21 cellular contexts compared by ENCODE assay signal in genomic region chr17:35050170-35050569, GRCh38. TPM values are rescaled to one million over a fixed set of nuclear protein-coding genes. Genes with fewer than 3 reads are reported as not detected.
DNase-seq lines count a peak whose midpoint lies in the region; ATAC-seq and TF ChIP-seq lines count a peak whose summit lies in the region.
"Had no signal": no experiment of that assay in that cellular context is flagged by ENCODE, and none has a peak within 500 bp of the region (broad histone marks: within the 10 kb centered on the region; RNA-seq: fewer than 3 reads in every experiment).

No MANE protein-coding gene starts in this region.

- H3K9ac ChIP-seq in neural progenitor cell: no peak overlapping the region

- H4K20me1 ChIP-seq in neural progenitor cell (ENCODE audit: low read depth): no peaks in the 10 kb centered on the region

- H3K27ac ChIP-seq in upper lobe of left lung (peak overlapping the region in 3 of 4 donors; percentile 55 to 74 (median 64)), neural progenitor cell (no peak overlapping the region)

- DNase-seq in activated naive CD8-positive, alpha-beta T cell treated with anti-CD3 and anti-CD28 coated beads, Interleukin-2, amount 50 U/mL, for 24 hours: no peak
- no peak for DNase-seq in activated T-helper 1 cell treated with anti-CD3 and anti-CD28 coated beads, Interleukin-12 subunit alpha, Interleukin-12 subunit beta, Interleukin-2, Interleukin-4 antibody, amounts not matched to agents 30 ng/mL and 10 ng/mL and 1 ng/mL, durations not matched to agents 14 hours and 24 hours and 36 hours (ENCODE audit: low spot score)
- DNase-seq in naive B cell (no peak), upper lobe of left lung (no peak), neural progenitor cell (ENCODE audit: low spot score) (no peak), KG1 (lab: John Stamatoyannopoulos, UW) (no peak)
- DNase-seq: activated naive CD4-positive, alpha-beta T cell treated with anti-CD3 and anti-CD28 coated beads for 36 hours; Caco-2; cortex of kidney; GOT3; midbrain; MM.1S; NCI-H187 treated with DMSO at 0.1 percent for 48 hours; NCI-H446 treated with DMSO at 0.1 percent for 48 hours; SW 1271; uterus had no signal

- no peak for TF ChIP-seq POLR2A in upper lobe of left lung (IDR thresholded peaks at IDR 0.05)

- H3K4me1 Mint-ChIP-seq in activated naive CD8-positive, alpha-beta T cell (ENCODE audit: low read depth): peaks cover 78% of the 10 kb centered on the region
- H3K4me1 Mint-ChIP-seq in activated naive CD8-positive, alpha-beta T cell treated with anti-CD3 and anti-CD28 coated beads, Interleukin-2, amount 50 U/mL, for 24 hours: peaks cover 80% of the 10 kb centered on the region
- peaks cover 70% of the 10 kb centered on the region for H3K4me1 Mint-ChIP-seq in activated T-helper 1 cell treated with anti-CD3 and anti-CD28 coated beads, Interleukin-12 subunit alpha, Interleukin-12 subunit beta, Interleukin-2, Interleukin-4 antibody, amounts not matched to agents 30 ng/mL and 10 ng/mL and 1 ng/mL, durations not matched to agents 14 hours and 24 hours and 36 hours (ENCODE audit: low read depth)
- H3K4me1 Mint-ChIP-seq in naive B cell (peaks cover 51 to 62% (median 58%) of the 10 kb centered on the region in 3 donors), neural progenitor cell (peaks cover 18% of the 10 kb centered on the region)

- H3K36me3 Mint-ChIP-seq in activated naive CD8-positive, alpha-beta T cell: peaks cover 10% of the 10 kb centered on the region
- H3K36me3 Mint-ChIP-seq in activated naive CD8-positive, alpha-beta T cell treated with anti-CD3 and anti-CD28 coated beads, Interleukin-2, amount 50 U/mL, for 24 hours (ENCODE audit: low read depth): no peaks in the 10 kb centered on the region
- H3K36me3 Mint-ChIP-seq in activated T-helper 1 cell treated with anti-CD3 and anti-CD28 coated beads, Interleukin-12 subunit alpha, Interleukin-12 subunit beta, Interleukin-2, Interleukin-4 antibody, amounts not matched to agents 30 ng/mL and 10 ng/mL and 1 ng/mL, durations not matched to agents 14 hours and 24 hours and 36 hours (ENCODE audit: low read depth): peaks cover 19% of the 10 kb centered on the region
- H3K36me3 Mint-ChIP-seq in naive B cell (no peaks in the 10 kb centered on the region), neural progenitor cell (no peaks in the 10 kb centered on the region)
- H3K36me3 Mint-ChIP-seq: brain, WTC11 had no signal

- H3K79me2 ChIP-seq in neural progenitor cell (ENCODE audit: low read depth): no peaks in the 10 kb centered on the region

- H3K4me1 ChIP-seq in upper lobe of left lung (peaks cover 27 to 46% (median 28%) of the 10 kb centered on the region in 4 donors), neural progenitor cell (peaks cover 58% of the 10 kb centered on the region)
- H3K4me1 ChIP-seq: uterus had no signal

- ATAC-seq in activated naive CD8-positive, alpha-beta T cell treated with anti-CD3 and anti-CD28 coated beads, Interleukin-2, amount 50 U/mL, for 24 hours: no peak
- ATAC-seq in naive B cell (ENCODE audit: low read depth in 2 of 2): no peak
- no peak for ATAC-seq in upper lobe of left lung (ENCODE audit: low FRiP score in 2 of 2)
- ATAC-seq in GM18517 (IDR thresholded peaks at IDR 0.05; ENCODE audit: unreplicated experiment): no peak
- ATAC-seq: WTC11 had no signal

- H3K4me3 ChIP-seq in upper lobe of left lung (no peak overlapping the region), neural progenitor cell (no peak overlapping the region)
- H3K4me3 ChIP-seq: uterus had no signal

- H2AFZ ChIP-seq in neural progenitor cell (replicated peaks): no peak overlapping the region

- H3K4me3 Mint-ChIP-seq in activated naive CD8-positive, alpha-beta T cell: no peak overlapping the region
- H3K4me3 Mint-ChIP-seq in activated naive CD8-positive, alpha-beta T cell treated with anti-CD3 and anti-CD28 coated beads, Interleukin-2, amount 50 U/mL, for 24 hours: no peak overlapping the region
- no peak overlapping the region for H3K4me3 Mint-ChIP-seq in activated T-helper 1 cell treated with anti-CD3 and anti-CD28 coated beads, Interleukin-12 subunit alpha, Interleukin-12 subunit beta, Interleukin-2, Interleukin-4 antibody, amounts not matched to agents 30 ng/mL and 10 ng/mL and 1 ng/mL, durations not matched to agents 14 hours and 24 hours and 36 hours
- peak overlapping the region in 3 of 8 donors; percentile 27 to 54 (median 30) for H3K4me3 Mint-ChIP-seq in naive B cell
- H3K4me3 Mint-ChIP-seq in neural progenitor cell: no peak overlapping the region
- H3K4me3 Mint-ChIP-seq: activated naive CD4-positive, alpha-beta T cell treated with anti-CD3 and anti-CD28 coated beads for 36 hours; brain; WTC11 had no signal

- TF ChIP-seq EP300 in upper lobe of left lung (IDR thresholded peaks at IDR 0.05): no peak

- H3K27me3 Mint-ChIP-seq in activated naive CD8-positive, alpha-beta T cell: no peaks in the 10 kb centered on the region
- no peaks in the 10 kb centered on the region for H3K27me3 Mint-ChIP-seq in activated naive CD8-positive, alpha-beta T cell treated with anti-CD3 and anti-CD28 coated beads, Interleukin-2, amount 50 U/mL, for 24 hours
- no peaks in the 10 kb centered on the region for H3K27me3 Mint-ChIP-seq in activated T-helper 1 cell treated with anti-CD3 and anti-CD28 coated beads, Interleukin-12 subunit alpha, Interleukin-12 subunit beta, Interleukin-2, Interleukin-4 antibody, amounts not matched to agents 30 ng/mL and 10 ng/mL and 1 ng/mL, durations not matched to agents 14 hours and 24 hours and 36 hours (ENCODE audit: insufficient read depth)
- H3K27me3 Mint-ChIP-seq in naive B cell (no peaks in the 10 kb centered on the region), neural progenitor cell (ENCODE audit: insufficient read depth, low read depth) (peaks cover 2% of the 10 kb centered on the region)
- H3K27me3 Mint-ChIP-seq: brain; stimulated activated naive CD8-positive, alpha-beta T cell treated with anti-CD3 and anti-CD28 coated beads, Interleukin-15, Interleukin-2, amounts not matched to agents 100 ng/mL and 50 ng/mL, for 24 hours had no signal

- H3K4me2 ChIP-seq in neural progenitor cell: no peak overlapping the region

- peak overlapping the region; percentile 76 for H3K27ac Mint-ChIP-seq in activated naive CD8-positive, alpha-beta T cell
- H3K27ac Mint-ChIP-seq in activated naive CD8-positive, alpha-beta T cell treated with anti-CD3 and anti-CD28 coated beads, Interleukin-2, amount 50 U/mL, for 24 hours: no peak overlapping the region
- peak overlapping the region; percentile 74 for H3K27ac Mint-ChIP-seq in activated T-helper 1 cell treated with anti-CD3 and anti-CD28 coated beads, Interleukin-12 subunit alpha, Interleukin-12 subunit beta, Interleukin-2, Interleukin-4 antibody, amounts not matched to agents 30 ng/mL and 10 ng/mL and 1 ng/mL, durations not matched to agents 14 hours and 24 hours and 36 hours
- peak overlapping the region in 4 of 6 donors; percentile 60 to 78 (median 68) for H3K27ac Mint-ChIP-seq in naive B cell
- H3K27ac Mint-ChIP-seq in neural progenitor cell: no peak overlapping the region
- H3K27ac Mint-ChIP-seq: activated naive CD4-positive, alpha-beta T cell treated with anti-CD3 and anti-CD28 coated beads for 36 hours; WTC11 had no signal

- peaks cover 39% of the 10 kb centered on the region for H3F3A ChIP-seq in neural progenitor cell (ENCODE audit: low read depth)

- H3K9me3 ChIP-seq in upper lobe of left lung: no peaks in the 10 kb centered on the region
- H3K9me3 ChIP-seq in neural progenitor cell (ENCODE audit: low read depth): no peaks in the 10 kb centered on the region
- H3K9me3 ChIP-seq: Caco-2, uterus had no signal

- intact Hi-C loops in activated T-helper 1 cell treated with anti-CD3 and anti-CD28 coated beads, Interleukin-12 subunit alpha, Interleukin-12 subunit beta, Interleukin-2, Interleukin-4 antibody, amounts not matched to agents 30 ng/mL and 10 ng/mL and 1 ng/mL, durations not matched to agents 14 hours and 24 hours and 36 hours (cut with micrococcal nuclease): no loop called here

- TF ChIP-seq CTCF in upper lobe of left lung (IDR thresholded peaks at IDR 0.05) (no peak), neural progenitor cell (IDR thresholded peaks at IDR 0.05) (no peak)

- peaks cover 3% of the 10 kb centered on the region for H3K9me3 Mint-ChIP-seq in activated naive CD8-positive, alpha-beta T cell (ENCODE audit: low read depth)
- no peaks in the 10 kb centered on the region for H3K9me3 Mint-ChIP-seq in activated naive CD8-positive, alpha-beta T cell treated with anti-CD3 and anti-CD28 coated beads, Interleukin-2, amount 50 U/mL, for 24 hours
- H3K9me3 Mint-ChIP-seq in activated T-helper 1 cell treated with anti-CD3 and anti-CD28 coated beads, Interleukin-12 subunit alpha, Interleukin-12 subunit beta, Interleukin-2, Interleukin-4 antibody, amounts not matched to agents 30 ng/mL and 10 ng/mL and 1 ng/mL, durations not matched to agents 14 hours and 24 hours and 36 hours: no peaks in the 10 kb centered on the region
- H3K9me3 Mint-ChIP-seq in naive B cell (no peaks in the 10 kb centered on the region), neural progenitor cell (no peaks in the 10 kb centered on the region)
- H3K9me3 Mint-ChIP-seq: activated naive CD4-positive, alpha-beta T cell treated with anti-CD3 and anti-CD28 coated beads for 36 hours; brain; stimulated activated naive CD8-positive, alpha-beta T cell treated with anti-CD3 and anti-CD28 coated beads, Interleukin-15, Interleukin-2, amounts not matched to agents 100 ng/mL and 50 ng/mL, for 24 hours; WTC11 had no signal

- 89 to 90% methylated on average over 2 of the region's 2 CpGs for WGBS in upper lobe of left lung, 2 donors

- no peaks in the 10 kb centered on the region for H3K27me3 ChIP-seq in upper lobe of left lung
- no peaks in the 10 kb centered on the region for H3K27me3 ChIP-seq in neural progenitor cell
- H3K27me3 ChIP-seq: uterus had no signal

- H3K36me3 ChIP-seq in upper lobe of left lung (no peaks in the 10 kb centered on the region), neural progenitor cell (no peaks in the 10 kb centered on the region)
- H3K36me3 ChIP-seq: uterus had no signal

RNA-seq across cellular contexts. Expression of gene RFFL, which starts 13.3 kb away (rescaled TPM):
- 28.1 and 28.2 TPM in 2 replicates for total RNA-seq in activated T-helper 1 cell treated with anti-CD3 and anti-CD28 coated beads, Interleukin-12 subunit alpha, Interleukin-12 subunit beta, Interleukin-2, Interleukin-4 antibody, amounts not matched to agents 30 ng/mL and 10 ng/mL and 1 ng/mL, durations not matched to agents 14 hours and 24 hours and 36 hours
- polyA plus RNA-seq in naive B cell (ENCODE audit: low read depth in 6 of 6): 10 to 100 TPM; 15.9 to 27.4 (median 22.3) TPM
- total RNA-seq in upper lobe of left lung (10 to 100 TPM; 17.6 to 30.8 (median 25.3) TPM), neural progenitor cell (ENCODE audit: low replicate concordance) (20.6 and 22.3 TPM in 2 replicates)

Comparison
In these comparisons a context has a peak if more than half of its experiments do, and no peak if none do; other contexts are left out.
1. H3K27ac Mint-ChIP-seq: peak in activated naive CD8-positive, alpha-beta T cell (single experiment), activated T-helper 1 cell treated with anti-CD3 and anti-CD28 coated beads, Interleukin-12 subunit alpha, Interleukin-12 subunit beta, Interleukin-2, Interleukin-4 antibody, amounts not matched to agents 30 ng/mL and 10 ng/mL and 1 ng/mL, durations not matched to agents 14 hours and 24 hours and 36 hours (single experiment) and naive B cell (4 of 6); none in activated naive CD8-positive, alpha-beta T cell treated with anti-CD3 and anti-CD28 coated beads, Interleukin-2, amount 50 U/mL, for 24 hours (single experiment) and neural progenitor cell (single experiment).